Comparison of ENCODE assay signal across 1 cellular context in genomic region chr10:5446390-5446926, GRCh38.
A peak's percentile ranks its signal among the peaks of the same experiment; 100 is the strongest.
TF ChIP-seq lines count a peak whose summit lies in the region.

No MANE protein-coding gene starts in this region.

TF ChIP-seq in HepG2, 621 proteins besides CTCF, POLR2A, EP300 and RAD21 (continued from another document and continues in another):
- TF ChIP-seq PHB2 (IDR thresholded peaks at IDR 0.05; ENCODE audit: partially characterized antibody) (no peak), ZNF230 (CRISPR knock-in tag; IDR thresholded peaks at IDR 0.05) (peak; percentile 73; the same call in 1 of the 2 replicates), DMTF1 (CRISPR knock-in tag; IDR thresholded peaks at IDR 0.05) (no peak), SIN3A (IDR thresholded peaks at IDR 0.05; ENCODE audit: borderline replicate concordance, low read depth, low read length) (peak; percentile 97), ZBTB39 (CRISPR knock-in tag; IDR thresholded peaks at IDR 0.05) (peak; percentile 43; the same call in 1 of the 2 replicates), HNF1A (IDR thresholded peaks at IDR 0.05; ENCODE audit: low read depth) (no peak), HNF1A (CRISPR knock-in tag; IDR thresholded peaks at IDR 0.05; ENCODE audit: borderline replicate concordance) (peak; percentile 77), ZNF674 (CRISPR knock-in tag; IDR thresholded peaks at IDR 0.05; ENCODE audit: low read depth) (no peak), ZNF501 (CRISPR knock-in tag; IDR thresholded peaks at IDR 0.05) (peak; percentile 85), CEBPG (CRISPR knock-in tag; IDR thresholded peaks at IDR 0.05) (peak; percentile 53), PTBP1 (IDR thresholded peaks at IDR 0.05; ENCODE audit: low read depth, low read length, poor library complexity, severe bottlenecking) (no peak), ZFY (CRISPR knock-in tag; IDR thresholded peaks at IDR 0.05) (peak; percentile 67), FOXK2 (IDR thresholded peaks at IDR 0.05) (no peak), ZNF724P (CRISPR knock-in tag; IDR thresholded peaks at IDR 0.05; ENCODE audit: borderline replicate concordance) (peak; percentile 85; the same call in 1 of the 2 replicates), ZMYM4 (CRISPR knock-in tag; IDR thresholded peaks at IDR 0.05) (peak; percentile 92), JARID2 (CRISPR knock-in tag; IDR thresholded peaks at IDR 0.05; ENCODE audit: insufficient replicate concordance) (peak; percentile 98), MXD3 (CRISPR knock-in tag; IDR thresholded peaks at IDR 0.05) (peak; percentile 96), THYN1 (CRISPR knock-in tag; IDR thresholded peaks at IDR 0.05; ENCODE audit: borderline replicate concordance, low read depth) (peak; percentile 86; the same call in 1 of the 2 replicates), ZNF839 (CRISPR knock-in tag; IDR thresholded peaks at IDR 0.05; ENCODE audit: borderline replicate concordance) (0 out of 2 replicates have a peak, but pooled peaks have one; percentile 59), ISL2 (CRISPR knock-in tag; IDR thresholded peaks at IDR 0.05) (peak; percentile 67; the same call in 1 of the 2 replicates), HBP1 (CRISPR knock-in tag; IDR thresholded peaks at IDR 0.05; ENCODE audit: low read depth) (peak; percentile 80), RCOR2 (CRISPR knock-in tag; IDR thresholded peaks at IDR 0.05) (peak; percentile 71), ZBTB3 (CRISPR knock-in tag; IDR thresholded peaks at IDR 0.05; ENCODE audit: borderline replicate concordance, low read depth) (0 out of 2 replicates have a peak, but pooled peaks have one; percentile 41), RBFOX2 (IDR thresholded peaks at IDR 0.05; ENCODE audit: low read depth, low read length) (peak; percentile 94), REL (CRISPR knock-in tag; conservative IDR thresholded peaks at IDR 0.05) (no peak), EHMT2 (IDR thresholded peaks at IDR 0.05; ENCODE audit: borderline replicate concordance, low read depth, low read length) (no peak), MXD4 (CRISPR knock-in tag; IDR thresholded peaks at IDR 0.05) (peak; percentile 98), CENPT (CRISPR knock-in tag; IDR thresholded peaks at IDR 0.05; ENCODE audit: low read depth) (no peak), ZNF776 (CRISPR knock-in tag; IDR thresholded peaks at IDR 0.05) (peak; percentile 72; the same call in 1 of the 2 replicates), POGZ (CRISPR knock-in tag; IDR thresholded peaks at IDR 0.05) (peak; percentile 80), PRDM10 (CRISPR knock-in tag; IDR thresholded peaks at IDR 0.05; ENCODE audit: low read depth) (peak; percentile 74; the same call in 1 of the 2 replicates), MZF1 (CRISPR knock-in tag; IDR thresholded peaks at IDR 0.05; ENCODE audit: borderline replicate concordance) (no peak), BRF2 (CRISPR knock-in tag; IDR thresholded peaks at IDR 0.05) (peak; percentile 81; the same call in 1 of the 2 replicates), ZNF567 (CRISPR knock-in tag; IDR thresholded peaks at IDR 0.05; ENCODE audit: borderline replicate concordance) (peak; percentile 79; the same call in 1 of the 2 replicates), CBX1 (IDR thresholded peaks at IDR 0.05; ENCODE audit: low read depth) (peak; percentile 74), U2AF1 (optimal IDR thresholded peaks at IDR 0.05; ENCODE audit: low read depth, low read length) (no peak), ZKSCAN1 (IDR thresholded peaks at IDR 0.05; ENCODE audit: low read length) (peak; percentile 62; the same call in 1 of the 2 replicates), IRX3 (CRISPR knock-in tag; IDR thresholded peaks at IDR 0.05; ENCODE audit: borderline replicate concordance, low read depth) (peak; percentile 84; the same call in 1 of the 2 replicates), FOXC1 (CRISPR knock-in tag; IDR thresholded peaks at IDR 0.05; ENCODE audit: borderline replicate concordance) (peak; percentile 85; the same call in 1 of the 2 replicates), NFRKB (IDR thresholded peaks at IDR 0.05) (no peak), ZNF101 (CRISPR knock-in tag; IDR thresholded peaks at IDR 0.05; ENCODE audit: borderline replicate concordance, low read depth) (no peak), ZNF589 (CRISPR knock-in tag; conservative IDR thresholded peaks at IDR 0.05) (no peak), ZFYVE20 (CRISPR knock-in tag; IDR thresholded peaks at IDR 0.05; ENCODE audit: borderline replicate concordance, low read depth) (no peak), ZNF678 (CRISPR knock-in tag; IDR thresholded peaks at IDR 0.05) (0 out of 2 replicates have a peak, but pooled peaks have one; percentile 89), ZNF75D (CRISPR knock-in tag; IDR thresholded peaks at IDR 0.05; ENCODE audit: borderline replicate concordance) (no peak), ZNF709 (CRISPR knock-in tag; IDR thresholded peaks at IDR 0.05) (no peak), E2F5 (CRISPR knock-in tag; conservative IDR thresholded peaks at IDR 0.05) (peak; percentile 64; the same call in 1 of the 2 replicates), RFXANK (CRISPR knock-in tag; IDR thresholded peaks at IDR 0.05) (peak; percentile 83; the same call in 1 of the 2 replicates), U2AF2 (IDR thresholded peaks at IDR 0.05; ENCODE audit: low read depth, low read length) (no peak), NR2F1 (CRISPR knock-in tag; IDR thresholded peaks at IDR 0.05) (0 out of 4 replicates have a peak, but pooled peaks of 1 of the 2 experiments have one; percentile 37), CENPBD1 (CRISPR knock-in tag; IDR thresholded peaks at IDR 0.05; ENCODE audit: borderline replicate concordance, low read depth) (no peak), MEIS1 (CRISPR knock-in tag; IDR thresholded peaks at IDR 0.05; ENCODE audit: borderline replicate concordance) (0 out of 2 replicates have a peak, but pooled peaks have one; percentile 63)
